21 cellular contexts compared by ENCODE assay signal in the genomic region with DNA sequence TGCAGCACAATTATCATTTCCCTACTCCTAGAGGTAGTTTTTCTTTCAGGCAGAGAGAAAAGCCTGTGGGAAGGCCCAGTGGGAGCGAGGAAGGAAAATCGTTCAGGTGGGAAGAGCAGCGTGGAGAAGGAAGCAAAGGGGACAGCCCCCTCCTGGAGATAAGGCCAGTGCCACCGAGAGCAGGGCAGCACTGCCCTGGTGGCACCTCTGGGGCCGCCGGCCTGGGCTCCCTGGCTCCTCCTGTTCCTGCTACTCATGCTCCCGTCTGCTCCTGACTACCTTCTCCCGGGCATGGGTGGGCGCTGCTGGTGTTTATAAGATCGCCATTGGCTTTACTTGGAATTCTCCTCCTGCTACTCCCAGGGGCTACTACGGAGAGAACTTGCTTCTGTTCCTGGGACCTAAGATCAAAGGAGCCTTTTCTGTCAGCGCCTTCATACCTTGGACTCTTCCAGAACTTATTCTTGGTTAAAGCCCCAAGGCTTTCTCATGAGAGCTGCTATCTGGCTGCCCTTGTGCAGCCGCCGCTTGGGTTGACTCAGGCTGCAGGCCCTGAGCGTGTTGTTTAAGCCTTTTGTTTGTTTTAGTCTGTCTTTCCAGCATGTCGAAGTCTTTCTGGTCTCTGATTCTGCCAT. TPM values are rescaled to one million over a fixed set of nuclear protein-coding genes. Genes with fewer than 3 reads are reported as not detected.
DNase-seq lines count a peak whose midpoint lies in the region; TF ChIP-seq lines count a peak whose summit lies in the region.
"Had no signal": no experiment of that assay in that cellular context is flagged by ENCODE, and none has a peak within 500 bp of the region (broad histone marks: within the 10 kb centered on the region; RNA-seq: fewer than 3 reads in every experiment).

No MANE protein-coding gene starts in this region.

- WGBS in trophoblast cell (ENCODE audit: extremely low coverage, insufficient coverage, insufficient read length), result no CpG with 5 or more reads among the region's 16 CpGs

- H3K27me3 ChIP-seq in Loucy (ENCODE audit: insufficient read depth, low read length, poor library complexity, severe bottlenecking) (no peaks in the 10 kb centered on the region), trophoblast cell (ENCODE audit: insufficient read depth, low read length) (peaks cover 24% of the 10 kb centered on the region)

- H3K79me1 ChIP-seq in trophoblast cell (ENCODE audit: low read length), result peaks cover 2% of the 10 kb centered on the region

- no peak overlapping the region for H3K4ac ChIP-seq in trophoblast cell (ENCODE audit: low read depth, low read length)

- peak; percentile 62 for DNase-seq in ELF-1 (ENCODE audit: low read depth, low spot score)
- no peak for DNase-seq in trophoblast cell
- no peak for DNase-seq in T-helper 2 cell
- DNase-seq in COLO829 (ENCODE audit: low spot score), result no peak
- no peak for DNase-seq in activated naive CD4-positive, alpha-beta T cell treated with Interleukin-2 at 50 U/mL for 16 hours
- DNase-seq: 8988T; ACHN; AML-193; BE2C; Calu3; CD4-positive, alpha-beta T cell; CD8-positive, alpha-beta memory T cell; COR-L47; DMS53; DMS79 treated with DMSO at 0.1 percent for 48 hours; GOT3; HCEC 1CT had no signal

- no peaks in the 10 kb centered on the region for H3K9me3 ChIP-seq in Loucy (ENCODE audit: insufficient read depth, low read depth, low read length)
- peaks cover 2% of the 10 kb centered on the region for H3K9me3 ChIP-seq in trophoblast cell (ENCODE audit: insufficient read depth, low read depth, low read length)
- H3K9me3 ChIP-seq: A549; BE2C; BLaER1 treated with 17β-estradiol and CSF1 and Interleukin-3, amounts not matched to agents 10 nM and 100 nM had no signal

- peak overlapping the region; percentile 41 for H3K27ac ChIP-seq in trophoblast cell (ENCODE audit: low read depth, low read length)
- H3K27ac ChIP-seq: A549; BLaER1 treated with 17β-estradiol and CSF1 and Interleukin-3, amounts not matched to agents 10 nM and 100 nM had no signal

- H3K4me1 ChIP-seq in Loucy (ENCODE audit: insufficient read depth, low read length, poor library complexity, severe bottlenecking) (peaks cover 51% of the 10 kb centered on the region), trophoblast cell (ENCODE audit: control insufficient read depth in 1 of 2, insufficient read depth in 2 of 2, low read length in 2 of 2) (peaks cover 20 to 38% of the 10 kb centered on the region in 2 experiments)

- H3K4me3 ChIP-seq in Loucy (ENCODE audit: low read length, poor library complexity, severe bottlenecking) (no peak overlapping the region), trophoblast cell (ENCODE audit: low read depth, low read length) (no peak overlapping the region)
- H3K4me3 ChIP-seq: A549; BLaER1 treated with 17β-estradiol and CSF1 and Interleukin-3, amounts not matched to agents 10 nM and 100 nM had no signal

- H3K9me2 ChIP-seq in Loucy (replicated peaks; ENCODE audit: low read depth, low read length), result no peaks in the 10 kb centered on the region

- H2BK12ac ChIP-seq in trophoblast cell (ENCODE audit: low read length), result peak overlapping the region; percentile 51

- no peak overlapping the region for H4K12ac ChIP-seq in trophoblast cell (ENCODE audit: low read depth, low read length)

- H4K8ac ChIP-seq in trophoblast cell (ENCODE audit: low read depth, low read length), result no peak overlapping the region

- H2AFZ ChIP-seq in Loucy (ENCODE audit: low read length), result no peak overlapping the region
- H2AFZ ChIP-seq in trophoblast cell (ENCODE audit: insufficient read depth, low read length, poor library complexity), result no peak overlapping the region

- no peak overlapping the region for H2AK5ac ChIP-seq in trophoblast cell (ENCODE audit: low read length)

- H2BK120ac ChIP-seq in trophoblast cell (ENCODE audit: insufficient read depth, low read length, poor library complexity), result no peak overlapping the region

- no peak overlapping the region for H4K91ac ChIP-seq in trophoblast cell (ENCODE audit: low read depth, low read length)

- peaks cover 12% of the 10 kb centered on the region for H4K20me1 ChIP-seq in Loucy (ENCODE audit: insufficient read depth, low read length, poor library complexity, severe bottlenecking)

- H3K9ac ChIP-seq in Loucy (ENCODE audit: low read depth, low read length, poor library complexity, severe bottlenecking) (peak overlapping the region; percentile 5), trophoblast cell (ENCODE audit: low read length) (no peak overlapping the region)
- H3K9ac ChIP-seq: BLaER1 treated with 17β-estradiol and CSF1 and Interleukin-3, amounts not matched to agents 10 nM and 100 nM had no signal

- no peak overlapping the region for H3K23ac ChIP-seq in trophoblast cell (ENCODE audit: low read length)

- H3K4me2 ChIP-seq in Loucy (ENCODE audit: low read depth, low read length, poor library complexity, severe bottlenecking) (peak overlapping the region; percentile 97), trophoblast cell (ENCODE audit: low read length) (no peak overlapping the region)
- H3K4me2 ChIP-seq: A549 had no signal

- H3K18ac ChIP-seq in trophoblast cell (ENCODE audit: low read length), result no peak overlapping the region

- no peak overlapping the region for H2BK5ac ChIP-seq in trophoblast cell (ENCODE audit: low read depth, low read length, poor library complexity)

- H3K79me2 ChIP-seq in Loucy (ENCODE audit: insufficient read depth, low read length), result peaks cover 12% of the 10 kb centered on the region
- H3K79me2 ChIP-seq in trophoblast cell (ENCODE audit: control insufficient read depth, insufficient read depth, low read length, poor library complexity), result no peaks in the 10 kb centered on the region

- H3K36me3 ChIP-seq in Loucy (ENCODE audit: insufficient read depth, low read length), result no peaks in the 10 kb centered on the region
- no peaks in the 10 kb centered on the region for H3K36me3 ChIP-seq in trophoblast cell (ENCODE audit: control insufficient read depth in 1 of 2, insufficient read depth in 2 of 2, low read length in 2 of 2)
- H3K36me3 ChIP-seq: BE2C; BLaER1 treated with 17β-estradiol and CSF1 and Interleukin-3, amounts not matched to agents 10 nM and 100 nM had no signal

- peak overlapping the region; percentile 22 for H3K14ac ChIP-seq in trophoblast cell (ENCODE audit: low read length)

- TF ChIP-seq CTCF in Loucy (conservative IDR thresholded peaks at IDR 0.05; ENCODE audit: low read length), result no peak

- peaks cover 18% of the 10 kb centered on the region for H3F3A ChIP-seq in Loucy (ENCODE audit: low read depth)

RNA-seq across cellular contexts. Expression of gene FLT1, which starts 3.7 kb away (rescaled TPM):
- polyA plus RNA-seq in trophoblast cell (2013), result 17.6 and 18.3 TPM in 2 replicates
- polyA plus RNA-seq: A549; CD14-positive monocyte; CD8-positive, alpha-beta memory T cell had no signal
